In the genomic region with DNA sequence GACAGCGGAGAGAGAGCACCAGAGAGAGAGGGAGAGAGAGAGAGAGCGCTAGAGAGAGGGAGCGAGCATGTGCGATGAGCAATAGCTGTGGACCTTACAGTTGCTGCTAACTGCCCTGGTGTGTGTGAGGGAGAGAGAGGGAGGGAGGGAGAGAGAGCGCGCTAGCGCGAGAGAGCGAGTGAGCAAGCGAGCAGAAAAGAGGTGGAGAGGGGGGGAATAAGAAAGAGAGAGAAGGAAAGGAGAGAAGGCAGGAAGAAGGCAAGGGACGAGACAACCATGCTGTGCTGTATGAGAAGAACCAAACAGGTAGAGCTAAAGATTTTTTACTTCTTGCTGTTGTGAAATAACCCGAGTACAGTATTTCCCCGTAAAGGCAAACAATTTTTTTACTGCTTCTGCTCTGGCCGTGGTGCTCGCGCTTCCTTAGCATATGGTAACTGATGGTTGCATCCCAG, we compare ENCODE assay signal across 9 cellular contexts. TPM values are rescaled to one million over a fixed set of nuclear protein-coding genes. Genes with fewer than 3 reads are reported as not detected.
DNase-seq lines count a peak whose midpoint lies in the region; ATAC-seq and TF ChIP-seq lines count a peak whose summit lies in the region.
"Had no signal": no experiment of that assay in that cellular context is flagged by ENCODE, and none has a peak within 500 bp of the region (broad histone marks: within the 10 kb centered on the region; RNA-seq: fewer than 3 reads in every experiment).

Gene GAP43 (plus strand): TSS at position 97 of the 455 bp plus-strand sequence. CDS start 180 bp downstream, at position 277.

- peak; percentile 21 for DNase-seq in DMS153 (lab: John Stamatoyannopoulos, UW)
- peak; percentile 88 for DNase-seq in NCI-H1694 treated with DMSO at 0.1 percent for 48 hours (lab: John Stamatoyannopoulos, UW)

- peaks cover 30% of the 10 kb centered on the region for H3K4me1 Mint-ChIP-seq in brain

- no peaks in the 10 kb centered on the region for H3K36me3 Mint-ChIP-seq in brain

- TF ChIP-seq CTCF in brain (conservative IDR thresholded peaks at IDR 0.05), result no peak

- peak within 1 kb of the TSS; percentile 87 for H3K4me3 ChIP-seq in iPS-20b (ENCODE audit: low read length)
- peak within 1 kb of the TSS; percentile 74 for H3K4me3 ChIP-seq in skeletal muscle satellite cell (ENCODE audit: low read length)

- peaks cover 11% of the 10 kb centered on the region for H3K27me3 Mint-ChIP-seq in brain

- peak within 1 kb of the TSS in 4 of 5 experiments; percentile 89 to 97 (median 93) for H3K27ac Mint-ChIP-seq in brain

- H3K9ac ChIP-seq in iPS-20b (ENCODE audit: low read depth, low read length) (peak within 1 kb of the TSS; percentile 68; the same call in 1 of the 2 replicates), skeletal muscle satellite cell (ENCODE audit: low read depth, low read length) (peak within 1 kb of the TSS; percentile 48)

- H3K27me3 ChIP-seq in iPS-20b (ENCODE audit: insufficient read depth, low read length), result peaks cover 26% of the 10 kb centered on the region
- H3K27me3 ChIP-seq in skeletal muscle satellite cell (ENCODE audit: control insufficient read depth, insufficient read depth, low read length), result peaks cover 33% of the 10 kb centered on the region

- no peaks in the 10 kb centered on the region for H3K9me3 Mint-ChIP-seq in brain

- H3K27ac ChIP-seq in iPS-20b (ENCODE audit: low read length), result no peak within 1 kb of the TSS

- H3K9me3 ChIP-seq in iPS-20b (ENCODE audit: insufficient read depth, low read depth, low read length) (no peaks in the 10 kb centered on the region), skeletal muscle satellite cell (replicated peaks; ENCODE audit: low read length) (no peaks in the 10 kb centered on the region)

- H3K4me1 ChIP-seq in iPS-20b (ENCODE audit: insufficient read depth, low read length) (peaks cover 27% of the 10 kb centered on the region), skeletal muscle satellite cell (ENCODE audit: control insufficient read depth, insufficient read depth, low read length) (peaks cover 10% of the 10 kb centered on the region)

- ATAC-seq in GM21825 (IDR thresholded peaks at IDR 0.05; ENCODE audit: unreplicated experiment) (no peak), HG03469 (IDR thresholded peaks at IDR 0.05; ENCODE audit: unreplicated experiment) (no peak), HG03565 (IDR thresholded peaks at IDR 0.05; ENCODE audit: unreplicated experiment) (no peak)

- peak within 1 kb of the TSS in 3 of 5 experiments; percentile 91 to 98 (median 93) for H3K4me3 Mint-ChIP-seq in brain

- no peaks in the 10 kb centered on the region for H3K36me3 ChIP-seq in iPS-20b (ENCODE audit: insufficient read depth, low read depth, low read length)
- no peaks in the 10 kb centered on the region for H3K36me3 ChIP-seq in skeletal muscle satellite cell (ENCODE audit: insufficient read depth, low read length)

- peak within 1 kb of the TSS; percentile 92 for H3K4me2 ChIP-seq in skeletal muscle satellite cell (ENCODE audit: low read length)

RNA-seq across cellular contexts. Expression of gene GAP43, which starts in this region (rescaled TPM):
- 151 TPM for polyA plus RNA-seq in brain (ENCODE audit: insufficient read depth, low read depth, low replicate concordance)
- total RNA-seq in skeletal muscle satellite cell (2012; rRNA removed), result not detected in 2 replicates
- total RNA-seq: liver had no signal
